1 cellular context compared by ENCODE assay signal in genomic region chr7:131338173-131338572, GRCh38.
TF ChIP-seq lines count a peak whose summit lies in the region.

No MANE protein-coding gene starts in this region.

TF ChIP-seq in WTC11, 78 proteins besides CTCF, POLR2A, EP300 and RAD21 (continued from another document):
- TF ChIP-seq ZNF281 (CRISPR knock-in tag; IDR thresholded peaks at IDR 0.05) (no peak), CREB1 (CRISPR knock-in tag; IDR thresholded peaks at IDR 0.05) (no peak), JUN (CRISPR knock-in tag; IDR thresholded peaks at IDR 0.05) (no peak)
TF ChIP-seq in WTC11: peak in this region for 0.
